5 cellular contexts compared by ENCODE assay signal in genomic region chr16:89008796-89009195, GRCh38. TPM values are rescaled to one million over a fixed set of nuclear protein-coding genes. Genes with fewer than 3 reads are reported as not detected.
"Had no signal": no experiment of that assay in that cellular context is flagged by ENCODE, and none has a peak within 500 bp of the region (broad histone marks: within the 10 kb centered on the region; RNA-seq: fewer than 3 reads in every experiment).

No MANE protein-coding gene starts in this region.

RNA-seq across cellular contexts. Expression of gene CBFA2T3, which starts 31.8 kb away (rescaled TPM):
- total RNA-seq: LHCN-M2, MCF 10A, PC-3, SK-MEL-5 had no signal
- polyA plus RNA-seq: SK-N-SH had no signal
